20 cellular contexts compared by ENCODE assay signal in the genomic region with DNA sequence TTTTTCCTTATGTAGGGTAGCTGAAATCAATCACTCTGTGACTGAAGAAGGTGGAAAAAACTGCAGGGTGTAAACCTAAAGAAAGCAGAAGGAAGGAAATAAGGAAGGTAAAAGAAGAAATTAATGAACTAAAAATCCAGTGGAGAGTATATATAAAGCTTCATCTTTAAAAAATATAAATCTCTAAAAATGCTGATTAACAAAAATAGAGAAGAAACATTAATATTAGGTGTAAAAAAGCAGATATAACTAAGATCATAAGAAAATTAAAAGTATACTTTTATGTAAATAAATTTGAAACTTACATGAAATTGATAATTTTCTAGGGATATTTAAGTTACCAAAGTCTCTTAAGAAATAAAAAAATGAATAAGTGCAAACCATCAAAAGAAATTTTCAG.
A peak's percentile ranks its signal among the peaks of the same experiment; 100 is the strongest.
DNase-seq lines count a peak whose midpoint lies in the region; ATAC-seq, FAIRE-seq and TF ChIP-seq lines count a peak whose summit lies in the region.
"Had no signal": no experiment of that assay in that cellular context is flagged by ENCODE, and none has a peak within 500 bp of the region (broad histone marks: within the 10 kb centered on the region; RNA-seq: fewer than 3 reads in every experiment).

No MANE protein-coding gene starts in this region.

- H3K4me2 ChIP-seq in H9 (ENCODE audit: insufficient read depth, insufficient read length, low read length): no peak overlapping the region
- no peak overlapping the region for H3K4me2 ChIP-seq in astrocyte (ENCODE audit: low read length)
- H3K4me2 ChIP-seq in PC-3 (ENCODE audit: low read length): no peak overlapping the region

- H3K4me3 ChIP-seq in astrocyte (ENCODE audit: insufficient read depth, low read depth, low read length) (no peak overlapping the region), PC-3 (ENCODE audit: low read length) (no peak overlapping the region)
- H3K4me3 ChIP-seq: GM12878 had no signal

- peak overlapping the region; percentile 39 for H2BK12ac ChIP-seq in H9 (ENCODE audit: insufficient read length, low read depth, low read length)

- POLR2A ChIA-PET in PC-3 (lab: Charles Lee; ENCODE audit: unreplicated experiment): no interaction called here

- H3K4me1 Mint-ChIP-seq in H9 (peaks cover 24 to 36% of the 10 kb centered on the region in 2 experiments), astrocyte (ENCODE audit: low read depth, unreplicated experiment) (peaks cover 28% of the 10 kb centered on the region)

- no peak overlapping the region for H2BK5ac ChIP-seq in H9 (ENCODE audit: insufficient read length, low read length)

- FAIRE-seq in astrocyte (lab: Jason Lieb, UNC) (no peak), islet of Langerhans (lab: Jason Lieb, UNC) (peak; percentile 5)
- FAIRE-seq: A204.1, D721Med, GM12878, HTR-8/SVneo had no signal

- H4K91ac ChIP-seq in H9 (ENCODE audit: insufficient read length, low read depth, low read length): no peak overlapping the region

- H3K79me1 ChIP-seq in H9 (ENCODE audit: insufficient read depth, low read depth, low read length, poor library complexity, severe bottlenecking): no peaks in the 10 kb centered on the region

- no peak for ATAC-seq in HG03565 (IDR thresholded peaks at IDR 0.05; ENCODE audit: unreplicated experiment)
- no peak for ATAC-seq in HG03097 (IDR thresholded peaks at IDR 0.05; ENCODE audit: low FRiP score, unreplicated experiment)
- ATAC-seq in activated CD4-positive, CD25-positive, alpha-beta regulatory T cell treated with anti-CD3 and anti-CD28 coated beads, Interleukin-2, amount 50 U/mL, for 24 hours: no peak
- no peak for ATAC-seq in PC-3
- ATAC-seq: GM12878 had no signal

- no peak overlapping the region for H3K14ac ChIP-seq in H9 (ENCODE audit: insufficient read depth, low read length)

- no peak overlapping the region for H4K8ac ChIP-seq in H9 (replicated peaks; ENCODE audit: insufficient read length, low read depth, low read length)

- no peak overlapping the region for H2BK15ac ChIP-seq in H9 (ENCODE audit: low read depth, low read length)

- no peaks in the 10 kb centered on the region for H3K9me3 ChIP-seq in H9 (ENCODE audit: control insufficient read depth, low read depth, low read length)
- H3K9me3 ChIP-seq in astrocyte (ENCODE audit: insufficient read depth, low read depth, low read length): no peaks in the 10 kb centered on the region
- no peaks in the 10 kb centered on the region for H3K9me3 ChIP-seq in PC-3 (ENCODE audit: low read length)
- H3K9me3 ChIP-seq: BE2C, Caco-2 had no signal

- H3K4ac ChIP-seq in H9 (ENCODE audit: low read depth, low read length): no peak overlapping the region

- TF ChIP-seq CTCF in H9 (conservative IDR thresholded peaks at IDR 0.05) (no peak), astrocyte (IDR thresholded peaks at IDR 0.05; ENCODE audit: insufficient read depth, low read depth, low read length) (no peak), PC-3 (conservative IDR thresholded peaks at IDR 0.05; ENCODE audit: low read depth, low read length) (no peak)

- H2AFZ ChIP-seq in H9 (ENCODE audit: low read length) (no peak overlapping the region), astrocyte (ENCODE audit: low read depth, low read length) (no peak overlapping the region), PC-3 (ENCODE audit: low read length) (no peak overlapping the region)

- no peak overlapping the region for H2BK120ac ChIP-seq in H9 (ENCODE audit: low read depth, low read length, poor library complexity, severe bottlenecking)

- DNase-seq in H9 (no peak), astrocyte (ENCODE audit: low read depth) (no peak), PC-3 (no peak)
- DNase-seq: ACHN; BE2C; Caco-2; CD4-positive, alpha-beta T cell; GF-D8; HCEC 1CT; IMR-90; KBM-7 had no signal

- H3K18ac ChIP-seq in H9 (ENCODE audit: insufficient read length, low read depth, low read length): no peak overlapping the region

- H4K20me1 ChIP-seq in H9 (ENCODE audit: control insufficient read depth, insufficient read depth, insufficient read length) (no peaks in the 10 kb centered on the region), astrocyte (ENCODE audit: insufficient read depth, low read length) (peaks cover 51% of the 10 kb centered on the region), PC-3 (ENCODE audit: low read length) (no peaks in the 10 kb centered on the region)

- no peaks in the 10 kb centered on the region for H3K9me2 ChIP-seq in PC-3 (replicated peaks; ENCODE audit: low read length)

- BruUV-seq in PC-3 (replicated peaks; lab: Mats Ljungman, UMichigan): no TSS peak

- CTCF ChIA-PET in PC-3 (lab: Charles Lee): no interaction called here

- H2BK20ac ChIP-seq in H9 (ENCODE audit: low read depth, low read length, poor library complexity, severe bottlenecking): no peak overlapping the region

- H2AK5ac ChIP-seq in H9 (ENCODE audit: insufficient read length, low read length): no peak overlapping the region

- H3K27ac ChIP-seq in H9 (ENCODE audit: insufficient read length, low read depth, low read length) (no peak overlapping the region), astrocyte (ENCODE audit: low read depth, low read length) (no peak overlapping the region), PC-3 (ENCODE audit: low read length) (no peak overlapping the region)
- H3K27ac ChIP-seq: C4-2B had no signal

- H3K23ac ChIP-seq in H9 (ENCODE audit: insufficient read length, low read depth, low read length): no peak overlapping the region

- no peaks in the 10 kb centered on the region; the same call in 1 of the 2 replicates for H3K27me3 ChIP-seq in H9 (ENCODE audit: insufficient read depth, low read length)
- H3K27me3 ChIP-seq in astrocyte (ENCODE audit: insufficient read depth, low read length): no peaks in the 10 kb centered on the region
- no peaks in the 10 kb centered on the region for H3K27me3 ChIP-seq in PC-3 (ENCODE audit: low read length)
- H3K27me3 ChIP-seq: BE2C had no signal

- H3K36me3 ChIP-seq in astrocyte (ENCODE audit: insufficient read depth, low read length) (no peaks in the 10 kb centered on the region), PC-3 (ENCODE audit: low read depth, low read length) (peaks cover 4% of the 10 kb centered on the region; the same call in 1 of the 2 replicates)
- H3K36me3 ChIP-seq: BE2C had no signal

- H4K5ac ChIP-seq in H9 (ENCODE audit: insufficient read length, low read depth, low read length): no peak overlapping the region

- H3K9me3 Mint-ChIP-seq in H9 (no peaks in the 10 kb centered on the region), astrocyte (ENCODE audit: unreplicated experiment) (no peaks in the 10 kb centered on the region)
- H3K9me3 Mint-ChIP-seq: CD4-positive, alpha-beta T cell had no signal

- no peak overlapping the region for H3K27ac Mint-ChIP-seq in H9
- H3K27ac Mint-ChIP-seq in astrocyte (ENCODE audit: unreplicated experiment): no peak overlapping the region
- H3K27ac Mint-ChIP-seq: CD4-positive, alpha-beta T cell had no signal

- H3K27me3 Mint-ChIP-seq in H9 (ENCODE audit: low read depth) (no peaks in the 10 kb centered on the region), astrocyte (ENCODE audit: low read depth, unreplicated experiment) (no peaks in the 10 kb centered on the region)
- H3K27me3 Mint-ChIP-seq: CD4-positive, alpha-beta T cell had no signal

- H3F3A ChIP-seq in PC-3 (ENCODE audit: low read length, unreplicated experiment): no peaks in the 10 kb centered on the region

- no peaks in the 10 kb centered on the region for H3K23me2 ChIP-seq in H9 (ENCODE audit: insufficient read length, low read depth, low read length, poor library complexity, severe bottlenecking)

- peaks cover 10% of the 10 kb centered on the region for H3K4me1 ChIP-seq in H9 (ENCODE audit: insufficient read depth, low read length)
- H3K4me1 ChIP-seq in astrocyte (ENCODE audit: insufficient read depth, low read length): peaks cover 5% of the 10 kb centered on the region
- no peaks in the 10 kb centered on the region for H3K4me1 ChIP-seq in PC-3 (ENCODE audit: insufficient read depth, low read length)
- H3K4me1 ChIP-seq: BE2C, Caco-2 had no signal

- intact Hi-C loops in PC-3 (cut with micrococcal nuclease): no loop called here

- no peaks in the 10 kb centered on the region for H3K36me3 Mint-ChIP-seq in H9 (ENCODE audit: insufficient read depth in 1 of 3, low read depth in 3 of 3)
- H3K36me3 Mint-ChIP-seq in astrocyte (ENCODE audit: low read depth, unreplicated experiment): peaks cover 15% of the 10 kb centered on the region

- no peak overlapping the region for H3K56ac ChIP-seq in H9 (ENCODE audit: insufficient read length, low read depth, low read length)

- H3K4me3 Mint-ChIP-seq in H9 (no peak overlapping the region), astrocyte (ENCODE audit: unreplicated experiment) (peak overlapping the region; percentile 9)
- H3K4me3 Mint-ChIP-seq: CD4-positive, alpha-beta T cell had no signal

- H3T11ph ChIP-seq in H9 (ENCODE audit: low read length): no peak overlapping the region

- H3K79me2 ChIP-seq in H9 (ENCODE audit: insufficient read depth, low read length) (no peaks in the 10 kb centered on the region; the same call in 1 of the 2 replicates), astrocyte (ENCODE audit: insufficient read depth, low read length) (peaks cover 31% of the 10 kb centered on the region), PC-3 (ENCODE audit: low read length) (peaks cover 35% of the 10 kb centered on the region)

- H3K9ac ChIP-seq in H9 (ENCODE audit: extremely low read depth, insufficient read length, low read length) (no peak overlapping the region), astrocyte (ENCODE audit: low read length) (no peak overlapping the region), PC-3 (ENCODE audit: low read length) (no peak overlapping the region)
